ENCODE assay signal across 10 cellular contexts in the genomic region with DNA sequence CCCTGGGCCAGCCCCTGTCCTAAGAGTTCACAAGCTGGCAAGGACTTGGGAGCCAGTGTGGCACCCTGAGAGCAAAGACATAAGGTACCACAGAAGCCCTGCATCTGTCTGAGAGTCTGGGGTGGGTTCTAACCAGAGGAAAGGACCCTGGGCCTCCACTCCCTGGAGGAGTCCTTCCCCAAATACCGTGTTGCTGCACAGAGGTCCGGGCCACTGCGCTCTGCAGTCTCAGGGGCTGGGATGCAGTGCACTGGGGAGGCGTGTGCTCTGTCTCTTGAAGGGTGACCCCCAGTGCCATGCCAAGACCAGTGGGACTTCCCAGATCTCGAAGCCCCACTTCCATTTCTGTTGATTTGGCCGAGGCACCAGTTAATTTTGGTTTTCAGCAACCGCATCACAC. TPM values are rescaled to one million over a fixed set of nuclear protein-coding genes. Genes with fewer than 3 reads are reported as not detected.
A peak's percentile ranks its signal among the peaks of the same experiment; 100 is the strongest.
DNase-seq lines count a peak whose midpoint lies in the region; ATAC-seq and TF ChIP-seq lines count a peak whose summit lies in the region.
"Had no signal": no experiment of that assay in that cellular context is flagged by ENCODE, and none has a peak within 500 bp of the region (broad histone marks: within the 10 kb centered on the region; RNA-seq: fewer than 3 reads in every experiment).

No MANE protein-coding gene starts in this region.

- POLR2A ChIA-PET in activated CD4-positive, alpha-beta T cell treated with anti-CD3 and anti-CD28 coated beads, Interleukin-2, amount 10 ng/mL, durations not matched to agents 7 days and 5 days (lab: Charles Lee), result no interaction called here

- intact Hi-C loops in dorsolateral prefrontal cortex (cut with DNase I), result no loop called here

- peak overlapping the region; percentile 96 for H3K27ac Mint-ChIP-seq in activated CD4-positive, alpha-beta T cell treated with anti-CD3 and anti-CD28 coated beads, Interleukin-2, amount 10 ng/mL, durations not matched to agents 7 days and 5 days
- H3K27ac Mint-ChIP-seq in stimulated activated naive CD8-positive, alpha-beta T cell treated with anti-CD3 and anti-CD28 coated beads, Interleukin-15, amount 100 ng/mL, for 72 hours, result peak overlapping the region in 1 of 2 donors; percentile 91

- no peak for DNase-seq in activated CD4-positive, alpha-beta T cell treated with anti-CD3 and anti-CD28 coated beads, Interleukin-2, amount 10 ng/mL, durations not matched to agents 7 days and 5 days
- DNase-seq in activated CD4-positive, alpha-beta T cell treated with anti-CD3 and anti-CD28 coated beads, Interleukin-2, amount 50 U/mL, for 4 hours, result no peak
- DNase-seq in dorsolateral prefrontal cortex, result no peak
- DNase-seq in stimulated activated naive CD8-positive, alpha-beta T cell treated with anti-CD3 and anti-CD28 coated beads, Interleukin-15, amount 100 ng/mL, for 72 hours, result no peak
- no peak for DNase-seq in NCI-H345 (lab: John Stamatoyannopoulos, UW)
- DNase-seq: brain microvascular endothelial cell; NCI-H82; stimulated activated CD4-positive, alpha-beta T cell treated with anti-CD3 and anti-CD28 coated beads, Interleukin-2, amount 100 ng/mL, for 48 hours had no signal

- peaks cover 0 to 10% (median 0%) of the 10 kb centered on the region in 45 donors for H3K27me3 ChIP-seq in dorsolateral prefrontal cortex
- H3K27me3 ChIP-seq: brain microvascular endothelial cell had no signal

- peak overlapping the region; percentile 41 for H3K4me3 Mint-ChIP-seq in activated CD4-positive, alpha-beta T cell treated with anti-CD3 and anti-CD28 coated beads, Interleukin-2, amount 10 ng/mL, durations not matched to agents 7 days and 5 days
- peak overlapping the region; percentile 73 to 86 for H3K4me3 Mint-ChIP-seq in stimulated activated naive CD8-positive, alpha-beta T cell treated with anti-CD3 and anti-CD28 coated beads, Interleukin-15, amount 100 ng/mL, for 72 hours

- H3K4me3 ChIP-seq in dorsolateral prefrontal cortex, result peak overlapping the region in 1 of 59 donors; percentile 51

- H3K27me3 Mint-ChIP-seq in activated CD4-positive, alpha-beta T cell treated with anti-CD3 and anti-CD28 coated beads, Interleukin-2, amount 10 ng/mL, durations not matched to agents 7 days and 5 days, result no peaks in the 10 kb centered on the region
- H3K27me3 Mint-ChIP-seq in stimulated activated naive CD8-positive, alpha-beta T cell treated with anti-CD3 and anti-CD28 coated beads, Interleukin-15, amount 100 ng/mL, for 72 hours, result no peaks in the 10 kb centered on the region

- ATAC-seq in stimulated activated naive CD8-positive, alpha-beta T cell treated with anti-CD3 and anti-CD28 coated beads, Interleukin-15, amount 100 ng/mL, for 72 hours, result no peak
- ATAC-seq in GM21717 (IDR thresholded peaks at IDR 0.05; ENCODE audit: unreplicated experiment), result no peak

- H3K27ac ChIP-seq in dorsolateral prefrontal cortex, result peak overlapping the region in 54 of 59 donors; percentile 12 to 95 (median 85)
- H3K27ac ChIP-seq: VCaP had no signal

- H3K36me3 Mint-ChIP-seq in activated CD4-positive, alpha-beta T cell treated with anti-CD3 and anti-CD28 coated beads, Interleukin-2, amount 10 ng/mL, durations not matched to agents 7 days and 5 days (ENCODE audit: low read depth), result peaks cover 16% of the 10 kb centered on the region

- H3K9me3 Mint-ChIP-seq in activated CD4-positive, alpha-beta T cell treated with anti-CD3 and anti-CD28 coated beads, Interleukin-2, amount 10 ng/mL, durations not matched to agents 7 days and 5 days, result no peaks in the 10 kb centered on the region
- no peaks in the 10 kb centered on the region for H3K9me3 Mint-ChIP-seq in stimulated activated naive CD8-positive, alpha-beta T cell treated with anti-CD3 and anti-CD28 coated beads, Interleukin-15, amount 100 ng/mL, for 72 hours

- TF ChIP-seq CTCF in dorsolateral prefrontal cortex (IDR thresholded peaks at IDR 0.05 in 54 of 56, conservative IDR thresholded peaks at IDR 0.05 in 2 of 56; ENCODE audit: low read depth in 1 of 56, partially characterized antibody in 56 of 56), result no peak

- CTCF ChIA-PET in activated CD4-positive, alpha-beta T cell treated with anti-CD3 and anti-CD28 coated beads, Interleukin-2, amount 10 ng/mL, durations not matched to agents 7 days and 5 days (lab: Charles Lee), result interaction anchor here (1.1 to 12.6 kb wide), 5 partner anchors 8 to 46 kb away, joined by 3 to 127 read pairs (median 9); a partner anchor contains a TSS

- peaks cover 74% of the 10 kb centered on the region for H3K4me1 Mint-ChIP-seq in activated CD4-positive, alpha-beta T cell treated with anti-CD3 and anti-CD28 coated beads, Interleukin-2, amount 10 ng/mL, durations not matched to agents 7 days and 5 days
- peaks cover 86% of the 10 kb centered on the region for H3K4me1 Mint-ChIP-seq in stimulated activated naive CD8-positive, alpha-beta T cell treated with anti-CD3 and anti-CD28 coated beads, Interleukin-15, amount 100 ng/mL, for 72 hours

RNA-seq across cellular contexts. Expression of a gene that starts 4.3 kb away (rescaled TPM):
- total RNA-seq in activated CD4-positive, alpha-beta T cell treated with anti-CD3 and anti-CD28 coated beads, Interleukin-2, amount 10 ng/mL, durations not matched to agents 7 days and 5 days, result 100 to 1,000 TPM; 184 to 187 TPM
- total RNA-seq in dorsolateral prefrontal cortex, result 10 to 100 TPM in 80 of 120 experiments, 1 to 10 TPM in 40; 5.9 to 31.1 (median 11.7) TPM

RNA-seq across cellular contexts. Expression of a gene that starts 23.4 kb away (rescaled TPM):
- total RNA-seq in activated CD4-positive, alpha-beta T cell treated with anti-CD3 and anti-CD28 coated beads, Interleukin-2, amount 10 ng/mL, durations not matched to agents 7 days and 5 days, result 10 to 100 TPM; 21.5 to 21.8 TPM
- total RNA-seq in dorsolateral prefrontal cortex, result 100 to 1,000 TPM in 119 of 120 experiments, 10 to 100 TPM in 1; 62.4 to 280 (median 189) TPM

RNA-seq across cellular contexts. Expression of a gene that starts 26.5 kb away (rescaled TPM):
- total RNA-seq in activated CD4-positive, alpha-beta T cell treated with anti-CD3 and anti-CD28 coated beads, Interleukin-2, amount 10 ng/mL, durations not matched to agents 7 days and 5 days, result 10 to 100 TPM; 58.5 to 62.8 TPM
- total RNA-seq in dorsolateral prefrontal cortex, result 10 to 100 TPM; 45.6 to 94.6 (median 65.5) TPM

RNA-seq across cellular contexts. Expression of a gene that starts 40.3 kb away (rescaled TPM):
- 1,000 to 10,000 TPM; 1,140 to 1,273 TPM for total RNA-seq in activated CD4-positive, alpha-beta T cell treated with anti-CD3 and anti-CD28 coated beads, Interleukin-2, amount 10 ng/mL, durations not matched to agents 7 days and 5 days
- total RNA-seq in dorsolateral prefrontal cortex, result 100 to 1,000 TPM; 153 to 409 (median 258) TPM

RNA-seq across cellular contexts. Expression of a gene that starts 51.0 kb away (rescaled TPM):
- total RNA-seq in activated CD4-positive, alpha-beta T cell treated with anti-CD3 and anti-CD28 coated beads, Interleukin-2, amount 10 ng/mL, durations not matched to agents 7 days and 5 days, result 10 to 100 TPM; 57.3 to 57.7 TPM
- total RNA-seq in dorsolateral prefrontal cortex, result 10 to 100 TPM; 14.9 to 41.9 (median 27.5) TPM

Comparison
In these comparisons a context has a peak if more than half of its experiments do, and no peak if none do; other contexts are left out.
1. RNA of a gene that starts 4.3 kb away (total RNA-seq): 184 to 187 TPM in activated CD4-positive, alpha-beta T cell treated with anti-CD3 and anti-CD28 coated beads, Interleukin-2, amount 10 ng/mL, durations not matched to agents 7 days and 5 days; 5.9 to 31.1 TPM in dorsolateral prefrontal cortex; every median in the first group is over 4 times any median in the second.